Comparison of ENCODE assay signal across 26 cellular contexts in the genomic region with DNA sequence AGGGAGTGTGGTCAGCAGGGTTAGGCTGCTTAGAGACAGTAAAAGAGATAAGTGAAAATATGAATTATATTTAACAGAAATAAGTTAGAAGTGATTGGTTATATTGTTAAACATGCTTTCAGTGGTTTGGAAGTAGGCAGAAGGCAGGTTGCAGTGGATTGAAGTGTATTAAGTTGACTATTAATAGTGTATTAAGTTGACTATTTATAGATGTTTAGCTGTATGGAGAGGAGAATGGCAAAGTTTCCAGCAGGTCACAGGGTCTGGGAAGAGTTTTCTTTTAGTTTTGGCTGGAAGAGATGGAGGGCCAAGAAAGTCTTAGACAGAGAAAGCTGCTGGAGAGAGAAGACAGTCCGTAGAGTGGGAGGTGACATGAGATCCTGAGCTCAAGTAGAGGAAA.
"Had no signal": no experiment of that assay in that cellular context is flagged by ENCODE, and none has a peak within 500 bp of the region (broad histone marks: within the 10 kb centered on the region; RNA-seq: fewer than 3 reads in every experiment).

No MANE protein-coding gene starts in this region.

- H3K4me1 Mint-ChIP-seq: immature natural killer cell had no signal

- H3K27ac Mint-ChIP-seq: immature natural killer cell; nephron; stimulated activated effector memory CD8-positive, alpha-beta T cell treated with anti-CD3 and anti-CD28 coated beads, Interleukin-12 subunit alpha, Interleukin-12 subunit beta, amount 100 ng/mL, for 72 hours; stimulated activated naive CD8-positive, alpha-beta T cell treated with anti-CD3 and anti-CD28 coated beads, Interleukin-15, amount 100 ng/mL, for 72 hours; type B pancreatic cell had no signal

- H3K36me3 ChIP-seq: lower lobe of right lung, pancreas, prostate gland, right lobe of liver, uterus had no signal

- H3K4me3 ChIP-seq: lower lobe of right lung, pancreas, prostate gland, right lobe of liver, skin epidermis, tibial nerve, uterus had no signal

- DNase-seq: hypothalamus; immature natural killer cell; kidney; lower lobe of right lung; mammary epithelial cell; mesenchymal stem cell; naive thymus-derived CD8-positive, alpha-beta T cell; nucleus accumbens; pancreas; posterior cingulate gyrus; right lobe of liver; stimulated activated CD4-positive, alpha-beta T cell treated with anti-CD3 and anti-CD28 coated beads, Interleukin-12 subunit alpha, Interleukin-12 subunit beta, amount 100 ng/mL, for 4 hours; stimulated activated CD4-positive, alpha-beta T cell treated with anti-CD3 and anti-CD28 coated beads, Interleukin-15, amount 100 ng/mL, for 24 hours; stimulated activated CD4-positive, alpha-beta T cell treated with anti-CD3 and anti-CD28 coated beads, Interleukin-2, amount 100 ng/mL, for 24 hours; stimulated activated CD4-positive, alpha-beta T cell treated with anti-CD3 and anti-CD28 coated beads, Interleukin-4, amount 100 ng/mL, for 1 hour; stimulated activated naive CD4-positive, alpha-beta T cell treated with Interleukin-2 at 50 U/mL for 16 hours; stimulated activated naive CD8-positive, alpha-beta T cell treated with anti-CD3 and anti-CD28 coated beads, Interleukin-15, amount 100 ng/mL, for 72 hours; substantia nigra; uterus had no signal

- H3K9me3 Mint-ChIP-seq: immature natural killer cell; naive thymus-derived CD8-positive, alpha-beta T cell; nephron; neural crest cell; stimulated activated effector memory CD8-positive, alpha-beta T cell treated with anti-CD3 and anti-CD28 coated beads, Interleukin-12 subunit alpha, Interleukin-12 subunit beta, amount 100 ng/mL, for 72 hours; stimulated activated naive CD8-positive, alpha-beta T cell treated with anti-CD3 and anti-CD28 coated beads, Interleukin-15, amount 100 ng/mL, for 72 hours; type B pancreatic cell had no signal

- H3K27ac ChIP-seq: lower lobe of right lung, pancreas, prostate gland, right lobe of liver, skin epidermis, tibial nerve, uterus had no signal

- H3K27me3 Mint-ChIP-seq: naive thymus-derived CD8-positive, alpha-beta T cell; stimulated activated naive CD8-positive, alpha-beta T cell treated with anti-CD3 and anti-CD28 coated beads, Interleukin-15, amount 100 ng/mL, for 72 hours; type B pancreatic cell had no signal

- H3K4me1 ChIP-seq: prostate gland, uterus had no signal

- H3K27me3 ChIP-seq: pancreas, right lobe of liver, tibial nerve, uterus had no signal

- ATAC-seq: lower lobe of right lung; naive thymus-derived CD8-positive, alpha-beta T cell; pancreas; stimulated activated effector memory CD8-positive, alpha-beta T cell treated with anti-CD3 and anti-CD28 coated beads, Interleukin-12 subunit alpha, Interleukin-12 subunit beta, amount 100 ng/mL, for 72 hours; stimulated activated naive CD8-positive, alpha-beta T cell treated with anti-CD3 and anti-CD28 coated beads, Interleukin-15, amount 100 ng/mL, for 72 hours had no signal

- H3K4me3 Mint-ChIP-seq: immature natural killer cell; nephron; neural crest cell; stimulated activated effector memory CD8-positive, alpha-beta T cell treated with anti-CD3 and anti-CD28 coated beads, Interleukin-12 subunit alpha, Interleukin-12 subunit beta, amount 100 ng/mL, for 72 hours; stimulated activated naive CD8-positive, alpha-beta T cell treated with anti-CD3 and anti-CD28 coated beads, Interleukin-15, amount 100 ng/mL, for 72 hours; type B pancreatic cell had no signal

- H3K9me3 ChIP-seq: lower lobe of right lung, pancreas, prostate gland, right lobe of liver, tibial nerve, uterus had no signal
